ENCODE assay signal across 9 cellular contexts in genomic region chr5:68289576-68289975, GRCh38.
DNase-seq lines count a peak whose midpoint lies in the region; ATAC-seq and TF ChIP-seq lines count a peak whose summit lies in the region.
"Had no signal": no experiment of that assay in that cellular context is flagged by ENCODE, and none has a peak within 500 bp of the region (broad histone marks: within the 10 kb centered on the region; RNA-seq: fewer than 3 reads in every experiment).

No MANE protein-coding gene starts in this region.

- H3K4me1 ChIP-seq in iPS-18a (ENCODE audit: control insufficient read depth, low read depth, low read length): peaks cover 38% of the 10 kb centered on the region
- peaks cover 46% of the 10 kb centered on the region for H3K4me1 ChIP-seq in skeletal muscle satellite cell (ENCODE audit: control insufficient read depth, insufficient read depth, low read length)

- peaks cover 26% of the 10 kb centered on the region for H3K36me3 Mint-ChIP-seq in activated CD8-positive, alpha-beta T cell treated with anti-CD3 and anti-CD28 coated beads for 36 hours (ENCODE audit: low read depth)

- no peak for ATAC-seq in activated CD8-positive, alpha-beta T cell treated with anti-CD3 and anti-CD28 coated beads for 36 hours
- ATAC-seq in HG03196 (IDR thresholded peaks at IDR 0.05; ENCODE audit: unreplicated experiment) (no peak), GM19324 (IDR thresholded peaks at IDR 0.05; ENCODE audit: low FRiP score, unreplicated experiment) (no peak)

- peak overlapping the region; percentile 83 for H3K4me3 Mint-ChIP-seq in activated CD8-positive, alpha-beta T cell treated with anti-CD3 and anti-CD28 coated beads for 36 hours

- intact Hi-C loops in activated CD8-positive, alpha-beta T cell treated with anti-CD3 and anti-CD28 coated beads for 36 hours (cut with micrococcal nuclease): loop anchor here (5.0 kb wide), 1 partner anchor 718 kb away; no protein-coding TSS in a partner anchor

- CTCF ChIA-PET in activated CD8-positive, alpha-beta T cell treated with anti-CD3 and anti-CD28 coated beads for 36 hours (lab: Charles Lee): no interaction called here

- H3K4me3 ChIP-seq in GM12865 (ENCODE audit: low read depth, low read length) (peak overlapping the region; percentile 85), iPS-18a (ENCODE audit: low read length) (peak overlapping the region; percentile 81), skeletal muscle satellite cell (ENCODE audit: low read length) (no peak overlapping the region)

- no peak for DNase-seq in GM12865 (ENCODE audit: low read depth)
- no peak for DNase-seq in activated CD8-positive, alpha-beta T cell treated with anti-CD3 and anti-CD28 coated beads for 36 hours
- DNase-seq in stimulated activated CD4-positive, alpha-beta T cell treated with anti-CD3 and anti-CD28 coated beads, Interleukin-4, amount 100 ng/mL, for 1 hour: no peak
- DNase-seq in COLO829 (ENCODE audit: low spot score): no peak
- DNase-seq: NCI-H2029 had no signal

- POLR2A ChIA-PET in activated CD8-positive, alpha-beta T cell treated with anti-CD3 and anti-CD28 coated beads for 36 hours (lab: Charles Lee): no interaction called here

- no peaks in the 10 kb centered on the region for H3K27me3 Mint-ChIP-seq in activated CD8-positive, alpha-beta T cell treated with anti-CD3 and anti-CD28 coated beads for 36 hours

- H3K9ac ChIP-seq in iPS-18a (ENCODE audit: low read length) (peak overlapping the region; percentile 55), skeletal muscle satellite cell (ENCODE audit: low read depth, low read length) (no peak overlapping the region)

- H3K36me3 ChIP-seq in iPS-18a (ENCODE audit: control insufficient read depth, low read depth, low read length) (peaks cover 13% of the 10 kb centered on the region), skeletal muscle satellite cell (ENCODE audit: insufficient read depth, low read length) (peaks cover 27% of the 10 kb centered on the region)

- H3K4me1 Mint-ChIP-seq in activated CD8-positive, alpha-beta T cell treated with anti-CD3 and anti-CD28 coated beads for 36 hours (ENCODE audit: low read depth): peaks cover 71% of the 10 kb centered on the region

- no peak for TF ChIP-seq CTCF in GM12865 (IDR thresholded peaks at IDR 0.05; ENCODE audit: insufficient read depth, low read depth, low read length, missing control alignments)
- no peak for TF ChIP-seq CTCF in activated CD8-positive, alpha-beta T cell treated with anti-CD3 and anti-CD28 coated beads for 36 hours (IDR thresholded peaks at IDR 0.05)

- H3K9me3 ChIP-seq in iPS-18a (ENCODE audit: control insufficient read depth, low read depth, low read length) (no peaks in the 10 kb centered on the region), skeletal muscle satellite cell (replicated peaks; ENCODE audit: low read length) (no peaks in the 10 kb centered on the region)

- H3K27me3 ChIP-seq in iPS-18a (ENCODE audit: control insufficient read depth, insufficient read depth, low read length) (no peaks in the 10 kb centered on the region), skeletal muscle satellite cell (ENCODE audit: control insufficient read depth, insufficient read depth, low read length) (no peaks in the 10 kb centered on the region)

- peak overlapping the region; percentile 97 for H3K4me2 ChIP-seq in skeletal muscle satellite cell (ENCODE audit: low read length)

- H3K27ac ChIP-seq in iPS-18a (ENCODE audit: low read length): no peak overlapping the region

- H3K27ac Mint-ChIP-seq in activated CD8-positive, alpha-beta T cell treated with anti-CD3 and anti-CD28 coated beads for 36 hours: peak overlapping the region; percentile 11

- H3K9me3 Mint-ChIP-seq in activated CD8-positive, alpha-beta T cell treated with anti-CD3 and anti-CD28 coated beads for 36 hours: no peaks in the 10 kb centered on the region
